In genomic region chr6:89073014-89073620, GRCh38 we compare ENCODE assay signal across 1 cellular context.
TF ChIP-seq lines count a peak whose summit lies in the region.

No MANE protein-coding gene starts in this region.

TF ChIP-seq in K562, 482 proteins besides CTCF, POLR2A, EP300 and RAD21 (continued from another document and continues in another):
- TF ChIP-seq ZNF655 (CRISPR knock-in tag; IDR thresholded peaks at IDR 0.05): no peak
- TF ChIP-seq HIVEP1 (CRISPR knock-in tag; IDR thresholded peaks at IDR 0.05): no peak
- no peak for TF ChIP-seq HDGF (IDR thresholded peaks at IDR 0.05)
- no peak for TF ChIP-seq PHTF2 (CRISPR knock-in tag; IDR thresholded peaks at IDR 0.05)
- TF ChIP-seq SP1 (CRISPR knock-in tag; IDR thresholded peaks at IDR 0.05): no peak
- no peak for TF ChIP-seq EZH2 (IDR thresholded peaks at IDR 0.05; ENCODE audit: borderline replicate concordance, low read depth, low read length)
- no peak for TF ChIP-seq HMBOX1 (IDR thresholded peaks at IDR 0.05)
- peak; percentile 71; the same call in 1 of the 2 replicates for TF ChIP-seq SMARCC2 (IDR thresholded peaks at IDR 0.05; ENCODE audit: low read depth)
- TF ChIP-seq SAFB2 (IDR thresholded peaks at IDR 0.05; ENCODE audit: borderline replicate concordance, low read depth, low read length, severe bottlenecking): no peak
- TF ChIP-seq NFE2 (IDR thresholded peaks at IDR 0.05; ENCODE audit: low read depth): no peak
- TF ChIP-seq ELF4 (CRISPR knock-in tag; IDR thresholded peaks at IDR 0.05): no peak
- TF ChIP-seq ZNF584 (CRISPR knock-in tag; IDR thresholded peaks at IDR 0.05; ENCODE audit: low read depth): no peak
- no peak for TF ChIP-seq DACH1 (IDR thresholded peaks at IDR 0.05; ENCODE audit: partially characterized antibody)
- TF ChIP-seq ZNF436 (CRISPR knock-in tag; IDR thresholded peaks at IDR 0.05): no peak
- no peak for TF ChIP-seq ZNF408 (CRISPR knock-in tag; IDR thresholded peaks at IDR 0.05; ENCODE audit: low read depth)
- no peak for TF ChIP-seq YY1 (IDR thresholded peaks at IDR 0.05; ENCODE audit: borderline replicate concordance in 1 of 3, control insufficient read depth in 1 of 3, extremely low read depth in 1 of 3, insufficient read depth in 3 of 3, insufficient read length in 1 of 3, insufficient replicate concordance in 2 of 3, low read depth in 1 of 3, low read length in 2 of 3)
- no peak for TF ChIP-seq ZBTB2 (IDR thresholded peaks at IDR 0.05)
- no peak for TF ChIP-seq RFX1 (IDR thresholded peaks at IDR 0.05)
- TF ChIP-seq SLC30A9 (CRISPR knock-in tag; IDR thresholded peaks at IDR 0.05): no peak
- TF ChIP-seq SMC3 (conservative IDR thresholded peaks at IDR 0.05; ENCODE audit: insufficient read depth, low read depth, low read length): no peak
- no peak for TF ChIP-seq BACH1 (tag; IDR thresholded peaks at IDR 0.05)
- 0 out of 2 replicates have a peak, but pooled peaks have one; percentile 35 for TF ChIP-seq ZKSCAN8 (CRISPR knock-in tag; IDR thresholded peaks at IDR 0.05)
- no peak for TF ChIP-seq ELK3 (CRISPR knock-in tag; IDR thresholded peaks at IDR 0.05)
- no peak for TF ChIP-seq ZNF609 (CRISPR knock-in tag; IDR thresholded peaks at IDR 0.05; ENCODE audit: borderline replicate concordance)
- no peak for TF ChIP-seq AFF1 (IDR thresholded peaks at IDR 0.05; ENCODE audit: low read depth in 1 of 2, partially characterized antibody in 2 of 2)
- TF ChIP-seq HNRNPL (IDR thresholded peaks at IDR 0.05; ENCODE audit: low read depth, low read length): no peak
- TF ChIP-seq TSC22D4 (tag; IDR thresholded peaks at IDR 0.05): no peak
- 0 out of 2 replicates have a peak, but pooled peaks have one; percentile 48 for TF ChIP-seq NCOA1 (IDR thresholded peaks at IDR 0.05; ENCODE audit: low read depth)
- no peak for TF ChIP-seq REST (CRISPR knock-in tag; IDR thresholded peaks at IDR 0.05; ENCODE audit: low read depth)
- TF ChIP-seq STAT5B (CRISPR knock-in tag; IDR thresholded peaks at IDR 0.05): no peak
- peak; percentile 70 for TF ChIP-seq HDAC3 (IDR thresholded peaks at IDR 0.05; ENCODE audit: borderline replicate concordance, partially characterized antibody)
- no peak for TF ChIP-seq SIN3A (IDR thresholded peaks at IDR 0.05; ENCODE audit: borderline replicate concordance in 2 of 2, control insufficient read depth in 1 of 2, low read depth in 2 of 2, low read length in 2 of 2)
- TF ChIP-seq ZNF512 (tag; IDR thresholded peaks at IDR 0.05): no peak
- no peak for TF ChIP-seq USF2 (CRISPR knock-in tag; IDR thresholded peaks at IDR 0.05)
- no peak for TF ChIP-seq DIDO1 (tag; IDR thresholded peaks at IDR 0.05; ENCODE audit: low read depth)
- TF ChIP-seq TAF1 (IDR thresholded peaks at IDR 0.05; ENCODE audit: control insufficient read depth, extremely low read depth, insufficient read depth, low read length, severe bottlenecking): no peak
- no peak for TF ChIP-seq CBX8 (IDR thresholded peaks at IDR 0.05; ENCODE audit: borderline replicate concordance, extremely low read depth, low read depth, low read length, poor library complexity, severe bottlenecking)
- no peak for TF ChIP-seq CREBBP (IDR thresholded peaks at IDR 0.05; ENCODE audit: low read depth, low read length)
- no peak for TF ChIP-seq FOXJ3 (CRISPR knock-in tag; IDR thresholded peaks at IDR 0.05)
- TF ChIP-seq SMAD2 (IDR thresholded peaks at IDR 0.05; ENCODE audit: low read depth, low read length): no peak
- TF ChIP-seq ZBED1 (IDR thresholded peaks at IDR 0.05): no peak
- no peak for TF ChIP-seq MCM2 (IDR thresholded peaks at IDR 0.05; ENCODE audit: low read depth)
- no peak for TF ChIP-seq NR2F6 (CRISPR knock-in tag; IDR thresholded peaks at IDR 0.05)
- no peak for TF ChIP-seq HEY1 (CRISPR knock-in tag; IDR thresholded peaks at IDR 0.05; ENCODE audit: borderline replicate concordance)
- TF ChIP-seq CBFA2T2 (conservative IDR thresholded peaks at IDR 0.05): peak; percentile 81
- no peak for TF ChIP-seq NR2C2 (CRISPR knock-in tag; IDR thresholded peaks at IDR 0.05)
- no peak for TF ChIP-seq NR2C2 (tag; IDR thresholded peaks at IDR 0.05)
